Comparison of ENCODE assay signal across 8 cellular contexts in genomic region chr14:88385212-88386101, GRCh38. TPM values are rescaled to one million over a fixed set of nuclear protein-coding genes. Genes with fewer than 3 reads are reported as not detected.
A peak's percentile ranks its signal among the peaks of the same experiment; 100 is the strongest.
DNase-seq lines count a peak whose midpoint lies in the region; ATAC-seq and TF ChIP-seq lines count a peak whose summit lies in the region.

Gene SPATA7, plus strand, starts transcription at chr14:88385657. Its CDS starts 162 bp downstream, at chr14:88385819.

- H3K27me3 Mint-ChIP-seq in T-helper 1 cell treated with Interleukin-12 subunit alpha and Interleukin-12 subunit beta and Interleukin-4 antibody, amounts not matched to agents 30 μg/mL and 1 μg/mL, for 36 hours (ENCODE audit: low read depth) = peaks cover 28% of the 10 kb centered on the region
- no peaks in the 10 kb centered on the region for H3K27me3 Mint-ChIP-seq in progenitor cell of endocrine pancreas

- H3K4me1 Mint-ChIP-seq in T-helper 1 cell treated with Interleukin-12 subunit alpha and Interleukin-12 subunit beta and Interleukin-4 antibody, amounts not matched to agents 30 μg/mL and 1 μg/mL, for 36 hours (ENCODE audit: low read depth) = peaks cover 18% of the 10 kb centered on the region
- H3K4me1 Mint-ChIP-seq in progenitor cell of endocrine pancreas (ENCODE audit: low read depth) = peaks cover 35% of the 10 kb centered on the region

- TF ChIP-seq CTCF in GM13976 (IDR thresholded peaks at IDR 0.05; ENCODE audit: borderline replicate concordance, control extremely low read depth, extremely low read depth, insufficient read depth, missing control alignments) (no peak), progenitor cell of endocrine pancreas (IDR thresholded peaks at IDR 0.05; ENCODE audit: unreplicated experiment) (no peak), upper lobe of right lung (IDR thresholded peaks at IDR 0.05) (no peak)

- in situ Hi-C loops in GM13976 (cut with MboI; ENCODE audit: low sequenced_read_pairs, unreplicated experiment) = no loop called here

- H3K4me3 ChIP-seq in upper lobe of right lung = peak within 1 kb of the TSS; percentile 95

- H3K9me3 Mint-ChIP-seq in T-helper 1 cell treated with Interleukin-12 subunit alpha and Interleukin-12 subunit beta and Interleukin-4 antibody, amounts not matched to agents 30 μg/mL and 1 μg/mL, for 36 hours = no peaks in the 10 kb centered on the region
- H3K9me3 Mint-ChIP-seq in progenitor cell of endocrine pancreas (ENCODE audit: low read depth) = no peaks in the 10 kb centered on the region

- no peaks in the 10 kb centered on the region for H3K9me3 ChIP-seq in upper lobe of right lung

- H3K27me3 ChIP-seq in upper lobe of right lung = no peaks in the 10 kb centered on the region

- intact Hi-C loops in left ventricle myocardium superior (cut with micrococcal nuclease) (no loop called here), upper lobe of right lung (cut with DNase I) (no loop called here)

- no peaks in the 10 kb centered on the region for H3K36me3 ChIP-seq in upper lobe of right lung

- no peaks in the 10 kb centered on the region for H3K4me1 ChIP-seq in upper lobe of right lung

- DNase-seq in GM13976 (ENCODE audit: low spot score) = peak; percentile 89
- peak; percentile 65 for DNase-seq in NCI-H1417 treated with DMSO at 0.1 percent for 48 hours (lab: John Stamatoyannopoulos, UW)
- DNase-seq in anterior cingulate cortex (lab: John Stamatoyannopoulos, UW) = peak; percentile 64 to 97 (median 91)
- peak; percentile 96 for DNase-seq in left ventricle myocardium superior
- peak; percentile 83 for DNase-seq in progenitor cell of endocrine pancreas (ENCODE audit: low spot score, unreplicated experiment)
- DNase-seq in upper lobe of right lung = peak; percentile 96

- peak; percentile 100 for ATAC-seq in HG02798 (IDR thresholded peaks at IDR 0.05; ENCODE audit: poor library complexity, unreplicated experiment)
- peak; percentile 100 for ATAC-seq in left ventricle myocardium superior
- ATAC-seq in upper lobe of right lung = peak; percentile 99

- H3K36me3 Mint-ChIP-seq in T-helper 1 cell treated with Interleukin-12 subunit alpha and Interleukin-12 subunit beta and Interleukin-4 antibody, amounts not matched to agents 30 μg/mL and 1 μg/mL, for 36 hours (ENCODE audit: low read depth) = no peaks in the 10 kb centered on the region
- H3K36me3 Mint-ChIP-seq in progenitor cell of endocrine pancreas (ENCODE audit: insufficient read depth) = no peaks in the 10 kb centered on the region

- peak within 1 kb of the TSS; percentile 93 for H3K4me3 Mint-ChIP-seq in T-helper 1 cell treated with Interleukin-12 subunit alpha and Interleukin-12 subunit beta and Interleukin-4 antibody, amounts not matched to agents 30 μg/mL and 1 μg/mL, for 36 hours
- peak within 1 kb of the TSS; percentile 95 for H3K4me3 Mint-ChIP-seq in progenitor cell of endocrine pancreas (ENCODE audit: low read depth)

- peak within 1 kb of the TSS; percentile 88 for H3K27ac ChIP-seq in upper lobe of right lung

- peak within 1 kb of the TSS; percentile 85 for H3K27ac Mint-ChIP-seq in T-helper 1 cell treated with Interleukin-12 subunit alpha and Interleukin-12 subunit beta and Interleukin-4 antibody, amounts not matched to agents 30 μg/mL and 1 μg/mL, for 36 hours
- H3K27ac Mint-ChIP-seq in progenitor cell of endocrine pancreas = peak within 1 kb of the TSS; percentile 98

RNA-seq across cellular contexts. Expression of gene SPATA7, which starts in this region (rescaled TPM):
- total RNA-seq in left ventricle myocardium superior = 10.3 TPM
- 32.5 and 32.7 TPM in 2 replicates for total RNA-seq in progenitor cell of endocrine pancreas
- total RNA-seq in upper lobe of right lung = 12.3 TPM

Comparison
In these comparisons a context has a peak if more than half of its experiments do, and no peak if none do; other contexts are left out.
1. Peak in every context shown above with its lines: DNase-seq, ATAC-seq, H3K4me3 ChIP-seq and H3K27ac ChIP-seq.